Comparison of ENCODE assay signal across 8 cellular contexts in the genomic region with DNA sequence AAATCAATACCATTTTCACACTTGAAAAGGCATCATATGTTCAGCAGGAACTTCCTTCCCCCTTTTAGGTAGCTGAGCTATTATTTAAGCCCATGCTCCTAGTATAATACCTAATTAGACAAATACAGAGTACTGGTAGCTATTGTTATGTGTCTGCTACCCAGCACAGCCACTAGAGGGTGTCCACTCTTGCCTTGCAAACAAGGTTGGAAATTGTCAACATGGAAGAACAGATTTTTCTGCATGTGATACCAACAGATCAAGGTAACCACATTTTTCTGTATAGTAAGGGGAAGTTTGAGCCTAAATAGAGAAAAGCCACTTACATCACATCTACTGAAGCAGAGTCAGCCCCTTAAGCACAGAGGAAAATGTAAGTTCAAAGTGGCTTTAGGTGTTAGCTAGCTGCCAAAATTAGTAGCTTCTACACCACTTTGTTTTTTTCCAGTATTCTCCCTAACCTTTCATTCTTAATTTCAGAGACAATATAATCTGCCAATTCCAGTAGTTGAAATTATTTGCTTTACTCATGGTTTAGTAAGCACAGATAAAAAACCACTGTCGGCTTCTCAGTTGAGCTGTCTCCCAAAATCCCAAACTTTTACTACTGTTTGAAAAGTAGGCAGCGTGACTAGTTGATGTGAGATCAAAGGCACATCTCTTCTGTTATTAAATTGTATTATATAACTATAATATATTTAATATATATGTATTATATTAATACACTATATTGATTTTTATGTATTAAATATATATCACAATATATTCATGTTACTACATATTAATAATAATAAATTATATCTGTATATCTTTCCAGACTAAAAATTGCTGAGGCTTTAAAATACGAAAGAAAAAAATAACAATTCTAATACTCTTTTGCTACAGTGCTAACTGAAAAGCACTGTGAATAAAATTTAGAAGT. TPM values are rescaled to one million over a fixed set of nuclear protein-coding genes. Genes with fewer than 3 reads are reported as not detected.
DNase-seq lines count a peak whose midpoint lies in the region; ATAC-seq and TF ChIP-seq lines count a peak whose summit lies in the region.

No MANE protein-coding gene starts in this region.

- no peaks in the 10 kb centered on the region for H3K27me3 ChIP-seq in Peyer's patch
- no peaks in the 10 kb centered on the region for H3K27me3 ChIP-seq in heart right ventricle
- no peaks in the 10 kb centered on the region for H3K27me3 ChIP-seq in sigmoid colon

- intact Hi-C loops in heart right ventricle (cut with DNase I), result loop anchor here in 3 of 10 donors (5.0 kb wide), 2 partner anchors 37 to 348 kb away; a partner anchor contains a TSS
- intact Hi-C loops in sigmoid colon (cut with DNase I), result loop anchor here (2.0 kb wide), 1 partner anchor 72 kb away; no protein-coding TSS in a partner anchor

- H3K27ac ChIP-seq in Peyer's patch (no peak overlapping the region), heart right ventricle (no peak overlapping the region), sigmoid colon (no peak overlapping the region)

- H3K4me1 ChIP-seq in Peyer's patch, result no peaks in the 10 kb centered on the region
- peaks cover 0 to 30% (median 0%) of the 10 kb centered on the region in 9 donors for H3K4me1 ChIP-seq in heart right ventricle
- H3K4me1 ChIP-seq in sigmoid colon, result peaks cover 0 to under 1% (median 0%) of the 10 kb centered on the region in 4 donors

- WGBS in heart right ventricle, 2 donors, result 77 to 90% methylated on average over 3 of the region's 3 CpGs
- 79 to 91% methylated on average over 3 of the region's 3 CpGs for WGBS in sigmoid colon, 2 donors

- no peak overlapping the region for H3K4me3 ChIP-seq in Peyer's patch
- no peak overlapping the region for H3K4me3 ChIP-seq in heart right ventricle
- H3K4me3 ChIP-seq in sigmoid colon, result no peak overlapping the region

- no peak for TF ChIP-seq POLR2A in Peyer's patch (IDR thresholded peaks at IDR 0.05)
- no peak for TF ChIP-seq POLR2A in sigmoid colon (IDR thresholded peaks at IDR 0.05)

- DNase-seq in GM04504 (ENCODE audit: low read depth), result peak; percentile 29
- DNase-seq in Peyer's patch, result peak in 1 of 3 donors; percentile 69
- peak; percentile 1 for DNase-seq in activated naive CD8-positive, alpha-beta T cell treated with anti-CD3 and anti-CD28 coated beads, Interleukin-2, amount 50 U/mL, for 16 hours (ENCODE audit: low read depth, low spot score)
- peak in 1 of 2 donors; percentile 29 for DNase-seq in heart right ventricle
- no peak for DNase-seq in sigmoid colon
- DNase-seq in NCI-H187 (lab: John Stamatoyannopoulos, UW), result no peak

- TF ChIP-seq CTCF in Peyer's patch (IDR thresholded peaks at IDR 0.05) (peak; percentile 15 to 73 (median 68)), heart right ventricle (IDR thresholded peaks at IDR 0.05) (peak; percentile 40 to 80 (median 69)), sigmoid colon (IDR thresholded peaks at IDR 0.05) (peak; percentile 11 to 81 (median 62))

- no peak for TF ChIP-seq EP300 in sigmoid colon (IDR thresholded peaks at IDR 0.05)

- no peaks in the 10 kb centered on the region for H3K36me3 ChIP-seq in Peyer's patch
- peaks cover 0 to 24% (median 0%) of the 10 kb centered on the region in 9 donors for H3K36me3 ChIP-seq in heart right ventricle
- H3K36me3 ChIP-seq in sigmoid colon, result no peaks in the 10 kb centered on the region

- ATAC-seq in GM21390 (IDR thresholded peaks at IDR 0.05; ENCODE audit: unreplicated experiment), result peak; percentile 94
- ATAC-seq in HG03571 (IDR thresholded peaks at IDR 0.05; ENCODE audit: unreplicated experiment), result peak; percentile 85
- ATAC-seq in heart right ventricle, result peak in 1 of 8 donors; percentile 46

- H3K9me3 ChIP-seq in Peyer's patch, result no peaks in the 10 kb centered on the region
- H3K9me3 ChIP-seq in heart right ventricle, result no peaks in the 10 kb centered on the region
- H3K9me3 ChIP-seq in sigmoid colon, result no peaks in the 10 kb centered on the region

RNA-seq across cellular contexts. Expression of a gene that starts 38.2 kb away (rescaled TPM):
- 1 to 10 TPM in 2 of 4 donors, under 1 TPM in 2; 0.38 to 7.4 (median 1.6) TPM for total RNA-seq in Peyer's patch
- 10 to 100 TPM in 7 of 10 donors, 1 to 10 TPM in 3; 5.0 to 27.4 (median 11.7) TPM for total RNA-seq in heart right ventricle
- 1 to 10 TPM; 4.4 to 6.0 TPM for polyA plus RNA-seq in heart right ventricle
- 10 to 100 TPM in 1 of 4 donors, 1 to 10 TPM in 3; 2.1 to 10.5 (median 7.4) TPM for total RNA-seq in sigmoid colon
- 1 to 10 TPM in 1 of 3 donors, under 1 TPM in 1, not detected in 1; 0.23 to 1.4 TPM for polyA plus RNA-seq in sigmoid colon

Comparison
In these comparisons a context has a peak if more than half of its experiments do, and no peak if none do; other contexts are left out.
1. DNase-seq: peak in GM04504 (single experiment) and activated naive CD8-positive, alpha-beta T cell treated with anti-CD3 and anti-CD28 coated beads, Interleukin-2, amount 50 U/mL, for 16 hours (single experiment); none in sigmoid colon (single experiment) and NCI-H187 (0 of 2).
2. Peak in every context shown above with its lines, with median percentiles within 50 percentile points of each other: CTCF ChIP-seq.